8 cellular contexts compared by ENCODE assay signal in the genomic region with DNA sequence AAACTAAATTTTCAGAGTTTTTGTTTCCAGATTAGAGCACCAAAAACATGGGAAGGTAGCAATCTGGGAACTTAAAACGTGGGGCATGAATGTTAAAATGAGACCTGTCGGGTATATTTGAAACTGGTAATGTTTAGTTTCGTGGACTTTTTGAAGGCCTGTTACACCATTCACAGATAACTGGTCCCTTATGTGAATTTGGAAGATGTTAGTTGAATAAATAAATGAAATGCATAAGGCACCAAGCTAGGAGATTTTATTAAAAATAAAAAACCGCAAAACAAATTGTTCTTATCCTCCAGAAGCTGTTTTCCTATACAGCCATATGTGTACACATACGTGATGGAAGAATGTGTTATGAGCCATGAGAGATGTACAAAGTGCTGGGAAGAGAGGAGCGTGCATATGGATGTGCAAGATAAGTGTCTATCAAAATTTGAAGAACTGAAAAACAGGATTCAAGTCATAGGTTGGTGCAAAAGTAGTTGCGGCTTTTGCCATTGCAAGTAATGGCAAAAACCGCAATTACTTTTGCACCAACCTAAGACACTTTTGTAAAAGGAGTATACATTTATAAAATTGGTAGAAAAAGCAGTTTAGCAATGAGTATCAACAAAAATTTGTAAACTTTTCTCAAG. TPM values are rescaled to one million over a fixed set of nuclear protein-coding genes. Genes with fewer than 3 reads are reported as not detected.
DNase-seq lines count a peak whose midpoint lies in the region; ATAC-seq and TF ChIP-seq lines count a peak whose summit lies in the region.

No MANE protein-coding gene starts in this region.

- peaks cover 16% of the 10 kb centered on the region for H3K79me1 ChIP-seq in mesenchymal stem cell (replicated peaks; ENCODE audit: low read length, poor library complexity, severe bottlenecking)

- H3K9ac ChIP-seq in DND-41 (ENCODE audit: low read depth, low read length) (peak overlapping the region; percentile 93), mesenchymal stem cell (ENCODE audit: low read length) (peak overlapping the region; percentile 91)

- ATAC-seq in DND-41 (ENCODE audit: insufficient read depth, low read depth) = no peak
- ATAC-seq in body of pancreas = no peak
- no peak for ATAC-seq in GM21528 (IDR thresholded peaks at IDR 0.05; ENCODE audit: low FRiP score, unreplicated experiment)
- ATAC-seq in sciatic nerve = no peak
- ATAC-seq in GM19328 (IDR thresholded peaks at IDR 0.05; ENCODE audit: unreplicated experiment) = no peak

- H2AFZ ChIP-seq in DND-41 (ENCODE audit: low read depth, low read length) (peak overlapping the region; percentile 83), mesenchymal stem cell (ENCODE audit: low read depth, low read length) (no peak overlapping the region)

- no peak for DNase-seq in DND-41
- peak; percentile 61 for DNase-seq in NAMALWA (ENCODE audit: low spot score)
- DNase-seq in body of pancreas = no peak
- DNase-seq in mesenchymal stem cell = peak; percentile 13
- no peak for DNase-seq in hepatic stellate cell (ENCODE audit: low spot score)
- DNase-seq in sciatic nerve (ENCODE audit: low spot score) = no peak

- H3K79me2 ChIP-seq in DND-41 (ENCODE audit: insufficient read depth, low read length) = peaks cover 38% of the 10 kb centered on the region

- H3K23ac ChIP-seq in mesenchymal stem cell (ENCODE audit: low read length in 2 of 2) = no peak overlapping the region

- H3K9me3 ChIP-seq in DND-41 (ENCODE audit: insufficient read depth, low read length, severe bottlenecking) (no peaks in the 10 kb centered on the region), body of pancreas (no peaks in the 10 kb centered on the region), mesenchymal stem cell (ENCODE audit: control insufficient read depth, low read length) (no peaks in the 10 kb centered on the region)

- H2AK5ac ChIP-seq in mesenchymal stem cell (ENCODE audit: low read length, severe bottlenecking) = no peak overlapping the region

- peak overlapping the region; percentile 90 for H3K27ac ChIP-seq in DND-41 (ENCODE audit: low read length)
- peak overlapping the region; percentile 88 to 97 (median 92) for H3K27ac ChIP-seq in body of pancreas
- peak overlapping the region; percentile 85 for H3K27ac ChIP-seq in mesenchymal stem cell (ENCODE audit: low read length, poor library complexity, severe bottlenecking)

- intact Hi-C loops in body of pancreas (cut with DNase I) = no loop called here
- intact Hi-C loops in sciatic nerve (cut with DNase I) = no loop called here

- H3K14ac ChIP-seq in mesenchymal stem cell (ENCODE audit: low read length in 2 of 2) = no peak overlapping the region

- no peak overlapping the region for H2BK15ac ChIP-seq in mesenchymal stem cell (ENCODE audit: low read depth, poor library complexity, severe bottlenecking)

- H3K4me2 ChIP-seq in DND-41 (ENCODE audit: insufficient read depth, low read length) (peak overlapping the region; percentile 73), mesenchymal stem cell (ENCODE audit: low read length, poor library complexity, severe bottlenecking) (peak overlapping the region; percentile 86)

- no peak overlapping the region for H3K18ac ChIP-seq in mesenchymal stem cell (ENCODE audit: low read depth in 1 of 2, low read length in 2 of 2)

- no peak for TF ChIP-seq POLR2A in body of pancreas (IDR thresholded peaks at IDR 0.05)

- H3K4me3 ChIP-seq in DND-41 (ENCODE audit: low read depth in 1 of 2, low read length in 2 of 2) = peak overlapping the region; percentile 71 to 72; a peak in 3 of 4 replicates
- H3K4me3 ChIP-seq in body of pancreas = no peak overlapping the region
- H3K4me3 ChIP-seq in mesenchymal stem cell (ENCODE audit: insufficient read depth in 1 of 2, low read depth in 1 of 2, low read length in 2 of 2) = peak overlapping the region in 1 of 2 experiments; percentile 86

- H2BK120ac ChIP-seq in mesenchymal stem cell (ENCODE audit: low read depth, low read length) = no peak overlapping the region

- no peak overlapping the region for H2BK5ac ChIP-seq in mesenchymal stem cell (ENCODE audit: low read depth, low read length, poor library complexity, severe bottlenecking)

- no peak overlapping the region for H3K4ac ChIP-seq in mesenchymal stem cell (ENCODE audit: low read depth in 1 of 2, low read length in 2 of 2)

- H3K27me3 ChIP-seq in DND-41 (ENCODE audit: insufficient read depth, low read length, poor library complexity) (no peaks in the 10 kb centered on the region), body of pancreas (no peaks in the 10 kb centered on the region), mesenchymal stem cell (ENCODE audit: control insufficient read depth in 1 of 2, insufficient read depth in 1 of 2, low read length in 2 of 2) (no peaks in the 10 kb centered on the region)

- no peak overlapping the region for H4K91ac ChIP-seq in mesenchymal stem cell (ENCODE audit: low read length)

- H2BK12ac ChIP-seq in mesenchymal stem cell (ENCODE audit: low read length in 2 of 2) = no peak overlapping the region

- 23 to 26% methylated on average over 8 of the region's 8 CpGs for WGBS in body of pancreas, 2 donors
- WGBS in mesenchymal stem cell = 38% methylated on average over 5 of the region's 8 CpGs

- TF ChIP-seq CTCF in DND-41 (IDR thresholded peaks at IDR 0.05; ENCODE audit: borderline replicate concordance, extremely low read depth, low read length, poor library complexity, severe bottlenecking) = no peak
- TF ChIP-seq CTCF in body of pancreas (IDR thresholded peaks at IDR 0.05) = no peak

- H3K4me1 ChIP-seq in DND-41 (ENCODE audit: insufficient read depth, low read length) (peaks cover 32% of the 10 kb centered on the region), body of pancreas (peaks cover 35% of the 10 kb centered on the region), mesenchymal stem cell (ENCODE audit: control insufficient read depth, insufficient read depth, low read depth, low read length) (no peaks in the 10 kb centered on the region)

- no peak overlapping the region for H4K8ac ChIP-seq in mesenchymal stem cell (ENCODE audit: low read length)

- H4K20me1 ChIP-seq in DND-41 (ENCODE audit: insufficient read depth, low read length) = peaks cover 24% of the 10 kb centered on the region

- H3K36me3 ChIP-seq in DND-41 (ENCODE audit: insufficient read depth, low read length) = peaks cover 5% of the 10 kb centered on the region
- no peaks in the 10 kb centered on the region for H3K36me3 ChIP-seq in body of pancreas (replicated peaks in 1 of 2; ENCODE audit: insufficient read depth in 1 of 2, low read depth in 2 of 2)
- no peaks in the 10 kb centered on the region for H3K36me3 ChIP-seq in mesenchymal stem cell (ENCODE audit: control insufficient read depth in 1 of 2, insufficient read depth in 2 of 2, low read depth in 1 of 2, low read length in 2 of 2)

RNA-seq across cellular contexts. Expression of gene MCUR1, which starts 0.7 kb away (rescaled TPM):
- total RNA-seq in body of pancreas (10 to 100 TPM; 10.4 to 20.8 TPM), sciatic nerve (22.7 TPM)
- 12.2 TPM for polyA plus RNA-seq in mesenchymal stem cell (2013, experiment 1 of 2)
- 12.3 TPM for polyA plus RNA-seq in mesenchymal stem cell (2013, experiment 2 of 2)

Comparison
In these comparisons a context has a peak if more than half of its experiments do, and no peak if none do; other contexts are left out.
1. DNase-seq: peak in NAMALWA (single experiment) and mesenchymal stem cell (single experiment); none in DND-41 (single experiment), body of pancreas (0 of 4), hepatic stellate cell (single experiment) and sciatic nerve (single experiment).
2. H3K4me3 ChIP-seq: peak in DND-41 (2 of 2); none in body of pancreas (0 of 2).
3. Peak in every context shown above with its lines, with median percentiles within 50 percentile points of each other: H3K27ac ChIP-seq.